Comparison of ENCODE assay signal across 1 cellular context in the genomic region with DNA sequence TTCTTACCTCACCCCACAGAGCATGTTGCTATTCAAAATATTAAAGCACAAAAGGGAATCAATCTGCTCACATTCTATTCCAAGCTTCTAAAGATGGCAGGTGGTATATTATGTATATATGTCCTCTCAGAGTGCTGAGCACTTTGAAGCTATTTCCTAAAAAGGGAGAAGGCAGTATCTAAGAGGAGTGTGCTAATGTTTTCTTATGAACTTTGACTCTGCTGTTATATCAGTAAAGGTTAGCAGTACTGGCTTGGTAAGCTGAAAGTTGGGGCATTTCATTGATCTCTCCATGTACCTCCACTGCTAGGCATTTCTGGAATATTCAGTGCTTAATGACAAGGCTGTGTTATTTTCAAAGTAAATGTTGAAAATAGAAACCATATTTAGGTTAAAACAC.
A peak's percentile ranks its signal among the peaks of the same experiment; 100 is the strongest.
TF ChIP-seq lines count a peak whose summit lies in the region.

No MANE protein-coding gene starts in this region.

TF ChIP-seq in HepG2, 621 proteins besides CTCF, POLR2A, EP300 and RAD21 (continued from another document):
- TF ChIP-seq DZIP1 (CRISPR knock-in tag; IDR thresholded peaks at IDR 0.05), result no peak
- TF ChIP-seq, protein P1, sequence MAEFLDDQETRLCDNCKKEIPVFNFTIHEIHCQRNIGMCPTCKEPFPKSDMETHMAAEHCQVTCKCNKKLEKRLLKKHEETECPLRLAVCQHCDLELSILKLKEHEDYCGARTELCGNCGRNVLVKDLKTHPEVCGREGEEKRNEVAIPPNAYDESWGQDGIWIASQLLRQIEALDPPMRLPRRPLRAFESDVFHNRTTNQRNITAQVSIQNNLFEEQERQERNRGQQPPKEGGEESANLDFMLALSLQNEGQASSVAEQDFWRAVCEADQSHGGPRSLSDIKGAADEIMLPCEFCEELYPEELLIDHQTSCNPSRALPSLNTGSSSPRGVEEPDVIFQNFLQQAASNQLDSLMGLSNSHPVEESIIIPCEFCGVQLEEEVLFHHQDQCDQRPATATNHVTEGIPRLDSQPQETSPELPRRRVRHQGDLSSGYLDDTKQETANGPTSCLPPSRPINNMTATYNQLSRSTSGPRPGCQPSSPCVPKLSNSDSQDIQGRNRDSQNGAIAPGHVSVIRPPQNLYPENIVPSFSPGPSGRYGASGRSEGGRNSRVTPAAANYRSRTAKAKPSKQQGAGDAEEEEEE (CRISPR knock-in tag; IDR thresholded peaks at IDR 0.05; ENCODE audit: borderline replicate concordance), result no peak
- no peak for TF ChIP-seq ZNF235 (CRISPR knock-in tag; IDR thresholded peaks at IDR 0.05; ENCODE audit: borderline replicate concordance)
- no peak for TF ChIP-seq MXI1 (IDR thresholded peaks at IDR 0.05; ENCODE audit: borderline replicate concordance, low read depth, low read length)
- TF ChIP-seq ZNF790 (CRISPR knock-in tag; IDR thresholded peaks at IDR 0.05; ENCODE audit: borderline replicate concordance), result no peak
- TF ChIP-seq MLX (CRISPR knock-in tag; IDR thresholded peaks at IDR 0.05), result no peak
- TF ChIP-seq GABPB1 (CRISPR knock-in tag; IDR thresholded peaks at IDR 0.05), result no peak
- TF ChIP-seq, protein P2, sequence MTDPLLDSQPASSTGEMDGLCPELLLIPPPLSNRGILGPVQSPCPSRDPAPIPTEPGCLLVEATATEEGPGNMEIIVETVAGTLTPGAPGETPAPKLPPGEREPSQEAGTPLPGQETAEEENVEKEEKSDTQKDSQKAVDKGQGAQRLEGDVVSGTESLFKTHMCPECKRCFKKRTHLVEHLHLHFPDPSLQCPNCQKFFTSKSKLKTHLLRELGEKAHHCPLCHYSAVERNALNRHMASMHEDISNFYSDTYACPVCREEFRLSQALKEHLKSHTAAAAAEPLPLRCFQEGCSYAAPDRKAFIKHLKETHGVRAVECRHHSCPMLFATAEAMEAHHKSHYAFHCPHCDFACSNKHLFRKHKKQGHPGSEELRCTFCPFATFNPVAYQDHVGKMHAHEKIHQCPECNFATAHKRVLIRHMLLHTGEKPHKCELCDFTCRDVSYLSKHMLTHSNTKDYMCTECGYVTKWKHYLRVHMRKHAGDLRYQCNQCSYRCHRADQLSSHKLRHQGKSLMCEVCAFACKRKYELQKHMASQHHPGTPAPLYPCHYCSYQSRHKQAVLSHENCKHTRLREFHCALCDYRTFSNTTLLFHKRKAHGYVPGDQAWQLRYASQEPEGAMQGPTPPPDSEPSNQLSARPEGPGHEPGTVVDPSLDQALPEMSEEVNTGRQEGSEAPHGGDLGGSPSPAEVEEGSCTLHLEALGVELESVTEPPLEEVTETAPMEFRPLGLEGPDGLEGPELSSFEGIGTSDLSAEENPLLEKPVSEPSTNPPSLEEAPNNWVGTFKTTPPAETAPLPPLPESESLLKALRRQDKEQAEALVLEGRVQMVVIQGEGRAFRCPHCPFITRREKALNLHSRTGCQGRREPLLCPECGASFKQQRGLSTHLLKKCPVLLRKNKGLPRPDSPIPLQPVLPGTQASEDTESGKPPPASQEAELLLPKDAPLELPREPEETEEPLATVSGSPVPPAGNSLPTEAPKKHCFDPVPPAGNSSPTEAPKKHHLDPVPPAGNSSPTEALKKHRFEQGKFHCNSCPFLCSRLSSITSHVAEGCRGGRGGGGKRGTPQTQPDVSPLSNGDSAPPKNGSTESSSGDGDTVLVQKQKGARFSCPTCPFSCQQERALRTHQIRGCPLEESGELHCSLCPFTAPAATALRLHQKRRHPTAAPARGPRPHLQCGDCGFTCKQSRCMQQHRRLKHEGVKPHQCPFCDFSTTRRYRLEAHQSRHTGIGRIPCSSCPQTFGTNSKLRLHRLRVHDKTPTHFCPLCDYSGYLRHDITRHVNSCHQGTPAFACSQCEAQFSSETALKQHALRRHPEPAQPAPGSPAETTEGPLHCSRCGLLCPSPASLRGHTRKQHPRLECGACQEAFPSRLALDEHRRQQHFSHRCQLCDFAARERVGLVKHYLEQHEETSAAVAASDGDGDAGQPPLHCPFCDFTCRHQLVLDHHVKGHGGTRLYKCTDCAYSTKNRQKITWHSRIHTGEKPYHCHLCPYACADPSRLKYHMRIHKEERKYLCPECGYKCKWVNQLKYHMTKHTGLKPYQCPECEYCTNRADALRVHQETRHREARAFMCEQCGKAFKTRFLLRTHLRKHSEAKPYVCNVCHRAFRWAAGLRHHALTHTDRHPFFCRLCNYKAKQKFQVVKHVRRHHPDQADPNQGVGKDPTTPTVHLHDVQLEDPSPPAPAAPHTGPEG (CRISPR knock-in tag; IDR thresholded peaks at IDR 0.05), result no peak
- TF ChIP-seq BCL6 (CRISPR knock-in tag; IDR thresholded peaks at IDR 0.05), result peak; percentile 53; the same call in 1 of the 2 replicates
- no peak for TF ChIP-seq MIXL1 (CRISPR knock-in tag; IDR thresholded peaks at IDR 0.05)
- TF ChIP-seq HMGA1 (CRISPR knock-in tag; conservative IDR thresholded peaks at IDR 0.05), result no peak
- TF ChIP-seq POGZ (CRISPR knock-in tag; IDR thresholded peaks at IDR 0.05), result peak; percentile 51; the same call in 1 of the 2 replicates
- TF ChIP-seq HNF4A (CRISPR knock-in tag; IDR thresholded peaks at IDR 0.05), result 0 out of 2 replicates have a peak, but pooled peaks have one; percentile 14
- TF ChIP-seq PBX2 (CRISPR knock-in tag; IDR thresholded peaks at IDR 0.05), result no peak
- no peak for TF ChIP-seq ZNF232 (CRISPR knock-in tag; IDR thresholded peaks at IDR 0.05; ENCODE audit: borderline replicate concordance)
- no peak for TF ChIP-seq PAF1 (CRISPR knock-in tag; IDR thresholded peaks at IDR 0.05)
- TF ChIP-seq ZNF44 (CRISPR knock-in tag; IDR thresholded peaks at IDR 0.05), result no peak
- TF ChIP-seq, protein P3, sequence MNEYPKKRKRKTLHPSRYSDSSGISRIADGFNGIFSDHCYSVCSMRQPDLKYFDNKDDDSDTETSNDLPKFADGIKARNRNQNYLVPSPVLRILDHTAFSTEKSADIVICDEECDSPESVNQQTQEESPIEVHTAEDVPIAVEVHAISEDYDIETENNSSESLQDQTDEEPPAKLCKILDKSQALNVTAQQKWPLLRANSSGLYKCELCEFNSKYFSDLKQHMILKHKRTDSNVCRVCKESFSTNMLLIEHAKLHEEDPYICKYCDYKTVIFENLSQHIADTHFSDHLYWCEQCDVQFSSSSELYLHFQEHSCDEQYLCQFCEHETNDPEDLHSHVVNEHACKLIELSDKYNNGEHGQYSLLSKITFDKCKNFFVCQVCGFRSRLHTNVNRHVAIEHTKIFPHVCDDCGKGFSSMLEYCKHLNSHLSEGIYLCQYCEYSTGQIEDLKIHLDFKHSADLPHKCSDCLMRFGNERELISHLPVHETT (CRISPR knock-in tag; conservative IDR thresholded peaks at IDR 0.05), result no peak
- no peak for TF ChIP-seq ZNF484 (CRISPR knock-in tag; IDR thresholded peaks at IDR 0.05; ENCODE audit: borderline replicate concordance, low read depth)
- no peak for TF ChIP-seq HOXA7 (CRISPR knock-in tag; IDR thresholded peaks at IDR 0.05)
- TF ChIP-seq ZSCAN25 (CRISPR knock-in tag; IDR thresholded peaks at IDR 0.05), result no peak
- no peak for TF ChIP-seq ZNF788 (CRISPR knock-in tag; IDR thresholded peaks at IDR 0.05; ENCODE audit: borderline replicate concordance)
- TF ChIP-seq HNRNPH1 (optimal IDR thresholded peaks at IDR 0.05; ENCODE audit: low read depth, low read length), result no peak
- peak; percentile 41; the same call in 1 of the 2 replicates for TF ChIP-seq ZMYM4 (CRISPR knock-in tag; IDR thresholded peaks at IDR 0.05)
- TF ChIP-seq, protein P4, sequence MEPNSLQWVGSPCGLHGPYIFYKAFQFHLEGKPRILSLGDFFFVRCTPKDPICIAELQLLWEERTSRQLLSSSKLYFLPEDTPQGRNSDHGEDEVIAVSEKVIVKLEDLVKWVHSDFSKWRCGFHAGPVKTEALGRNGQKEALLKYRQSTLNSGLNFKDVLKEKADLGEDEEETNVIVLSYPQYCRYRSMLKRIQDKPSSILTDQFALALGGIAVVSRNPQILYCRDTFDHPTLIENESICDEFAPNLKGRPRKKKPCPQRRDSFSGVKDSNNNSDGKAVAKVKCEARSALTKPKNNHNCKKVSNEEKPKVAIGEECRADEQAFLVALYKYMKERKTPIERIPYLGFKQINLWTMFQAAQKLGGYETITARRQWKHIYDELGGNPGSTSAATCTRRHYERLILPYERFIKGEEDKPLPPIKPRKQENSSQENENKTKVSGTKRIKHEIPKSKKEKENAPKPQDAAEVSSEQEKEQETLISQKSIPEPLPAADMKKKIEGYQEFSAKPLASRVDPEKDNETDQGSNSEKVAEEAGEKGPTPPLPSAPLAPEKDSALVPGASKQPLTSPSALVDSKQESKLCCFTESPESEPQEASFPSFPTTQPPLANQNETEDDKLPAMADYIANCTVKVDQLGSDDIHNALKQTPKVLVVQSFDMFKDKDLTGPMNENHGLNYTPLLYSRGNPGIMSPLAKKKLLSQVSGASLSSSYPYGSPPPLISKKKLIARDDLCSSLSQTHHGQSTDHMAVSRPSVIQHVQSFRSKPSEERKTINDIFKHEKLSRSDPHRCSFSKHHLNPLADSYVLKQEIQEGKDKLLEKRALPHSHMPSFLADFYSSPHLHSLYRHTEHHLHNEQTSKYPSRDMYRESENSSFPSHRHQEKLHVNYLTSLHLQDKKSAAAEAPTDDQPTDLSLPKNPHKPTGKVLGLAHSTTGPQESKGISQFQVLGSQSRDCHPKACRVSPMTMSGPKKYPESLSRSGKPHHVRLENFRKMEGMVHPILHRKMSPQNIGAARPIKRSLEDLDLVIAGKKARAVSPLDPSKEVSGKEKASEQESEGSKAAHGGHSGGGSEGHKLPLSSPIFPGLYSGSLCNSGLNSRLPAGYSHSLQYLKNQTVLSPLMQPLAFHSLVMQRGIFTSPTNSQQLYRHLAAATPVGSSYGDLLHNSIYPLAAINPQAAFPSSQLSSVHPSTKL (CRISPR knock-in tag; IDR thresholded peaks at IDR 0.05), result peak; percentile 35; the same call in 1 of the 2 replicates
- TF ChIP-seq ZNF329 (CRISPR knock-in tag; IDR thresholded peaks at IDR 0.05; ENCODE audit: low read depth), result no peak
- TF ChIP-seq PBX3 (CRISPR knock-in tag; IDR thresholded peaks at IDR 0.05; ENCODE audit: borderline replicate concordance), result no peak
- TF ChIP-seq ZNF282 (IDR thresholded peaks at IDR 0.05; ENCODE audit: partially characterized antibody), result no peak
- TF ChIP-seq SP4 (CRISPR knock-in tag; IDR thresholded peaks at IDR 0.05), result no peak
- TF ChIP-seq ATM (IDR thresholded peaks at IDR 0.05; ENCODE audit: borderline replicate concordance), result no peak
- no peak for TF ChIP-seq PTBP1 (IDR thresholded peaks at IDR 0.05; ENCODE audit: low read depth, low read length, poor library complexity, severe bottlenecking)
